Comparison of ENCODE assay signal across 10 cellular contexts in genomic region chr16:67844441-67844840, GRCh38. TPM values are rescaled to one million over a fixed set of nuclear protein-coding genes. Genes with fewer than 3 reads are reported as not detected.
A peak's percentile ranks its signal among the peaks of the same experiment; 100 is the strongest.
DNase-seq lines count a peak whose midpoint lies in the region; ATAC-seq and TF ChIP-seq lines count a peak whose summit lies in the region.
"Had no signal": no experiment of that assay in that cellular context is flagged by ENCODE, and none has a peak within 500 bp of the region (broad histone marks: within the 10 kb centered on the region; RNA-seq: fewer than 3 reads in every experiment).

No MANE protein-coding gene starts in this region.

- no peaks in the 10 kb centered on the region for H3K9me3 Mint-ChIP-seq in activated CD4-positive, alpha-beta memory T cell treated with anti-CD3 and anti-CD28 coated beads, Interleukin-2, amount 10 ng/mL, durations not matched to agents 7 days and 5 days
- no peaks in the 10 kb centered on the region for H3K9me3 Mint-ChIP-seq in stimulated activated naive B cell treated with anti-CD40 and anti-IgM and Interleukin-4, amounts not matched to agents 10 μg/mL and 1 μg/mL and 100 μg/mL, for 72 hours
- H3K9me3 Mint-ChIP-seq: dendritic cell treated with granulocyte-macrophage colony-stimulating factor and Interleukin-4, amounts not matched to agents 40 ng/mL and 50 ng/mL, for 4 days had no signal

- POLR2A ChIA-PET in activated CD4-positive, alpha-beta memory T cell treated with anti-CD3 and anti-CD28 coated beads, Interleukin-2, amount 10 ng/mL, durations not matched to agents 7 days and 5 days (lab: Charles Lee), result interaction anchor here (0.8 to 4.4 kb wide), 6 partner anchors 11 to 363 kb away, joined by 3 to 43 read pairs (median 4); partner anchors contain the start of genes ACD, ATP6V0D1, GFOD2 and PSMB10

- H3K36me3 ChIP-seq in left ventricle myocardium inferior (peaks cover 4% of the 10 kb centered on the region), upper lobe of right lung (no peaks in the 10 kb centered on the region)

- H3K27me3 Mint-ChIP-seq in activated CD4-positive, alpha-beta memory T cell treated with anti-CD3 and anti-CD28 coated beads, Interleukin-2, amount 10 ng/mL, durations not matched to agents 7 days and 5 days, result no peaks in the 10 kb centered on the region
- no peaks in the 10 kb centered on the region for H3K27me3 Mint-ChIP-seq in stimulated activated naive B cell treated with anti-CD40 and anti-IgM and Interleukin-4, amounts not matched to agents 10 μg/mL and 1 μg/mL and 100 μg/mL, for 72 hours
- H3K27me3 Mint-ChIP-seq: dendritic cell treated with granulocyte-macrophage colony-stimulating factor and Interleukin-4, amounts not matched to agents 40 ng/mL and 50 ng/mL, for 4 days had no signal

- peak; percentile 21 for TF ChIP-seq CTCF in left ventricle myocardium inferior (IDR thresholded peaks at IDR 0.05; ENCODE audit: borderline replicate concordance)
- TF ChIP-seq CTCF in upper lobe of right lung (IDR thresholded peaks at IDR 0.05), result no peak

- intact Hi-C loops in left ventricle myocardium inferior (cut with micrococcal nuclease) (no loop called here), Right ventricle myocardium superior (cut with DNase I) (no loop called here), upper lobe of right lung (cut with DNase I) (no loop called here)

- CTCF ChIA-PET in activated CD4-positive, alpha-beta memory T cell treated with anti-CD3 and anti-CD28 coated beads, Interleukin-2, amount 10 ng/mL, durations not matched to agents 7 days and 5 days (lab: Charles Lee), result interaction anchor here (0.9 to 4.1 kb wide), 13 partner anchors 11 to 283 kb away, joined by 3 to 22 read pairs (median 3); partner anchors contain the start of genes CARMIL2, CTCF, PSKH1 and RANBP10

- H3K27me3 ChIP-seq in left ventricle myocardium inferior (ENCODE audit: low read depth), result no peaks in the 10 kb centered on the region
- H3K27me3 ChIP-seq in upper lobe of right lung, result no peaks in the 10 kb centered on the region

- H3K4me3 Mint-ChIP-seq in activated CD4-positive, alpha-beta memory T cell treated with anti-CD3 and anti-CD28 coated beads, Interleukin-2, amount 10 ng/mL, durations not matched to agents 7 days and 5 days, result peak overlapping the region; percentile 94
- peak overlapping the region in 1 of 2 donors; percentile 43 for H3K4me3 Mint-ChIP-seq in stimulated activated naive B cell treated with anti-CD40 and anti-IgM and Interleukin-4, amounts not matched to agents 10 μg/mL and 1 μg/mL and 100 μg/mL, for 72 hours

- H3K4me3 ChIP-seq in left ventricle myocardium inferior (peak overlapping the region; percentile 82), upper lobe of right lung (peak overlapping the region; percentile 12)

- H3K36me3 Mint-ChIP-seq in activated CD4-positive, alpha-beta memory T cell treated with anti-CD3 and anti-CD28 coated beads, Interleukin-2, amount 10 ng/mL, durations not matched to agents 7 days and 5 days (ENCODE audit: low read depth), result peaks cover 16% of the 10 kb centered on the region
- H3K36me3 Mint-ChIP-seq in stimulated activated naive B cell treated with anti-CD40 and anti-IgM and Interleukin-4, amounts not matched to agents 10 μg/mL and 1 μg/mL and 100 μg/mL, for 72 hours, result peaks cover 3 to 8% of the 10 kb centered on the region in 2 donors

- H3K4me1 Mint-ChIP-seq in activated CD4-positive, alpha-beta memory T cell treated with anti-CD3 and anti-CD28 coated beads, Interleukin-2, amount 10 ng/mL, durations not matched to agents 7 days and 5 days, result peaks cover 53% of the 10 kb centered on the region
- H3K4me1 Mint-ChIP-seq in stimulated activated naive B cell treated with anti-CD40 and anti-IgM and Interleukin-4, amounts not matched to agents 10 μg/mL and 1 μg/mL and 100 μg/mL, for 72 hours, result peaks cover 35 to 54% of the 10 kb centered on the region in 2 donors

- ATAC-seq in Right ventricle myocardium superior (ENCODE audit: poor library complexity) (no peak), upper lobe of right lung (no peak), HG03139 (IDR thresholded peaks at IDR 0.05; ENCODE audit: unreplicated experiment) (no peak)
- no peak for ATAC-seq in stimulated activated naive B cell treated with anti-CD40 and anti-IgM and Interleukin-4, amounts not matched to agents 10 μg/mL and 1 μg/mL and 100 μg/mL, for 72 hours (replicated peaks)
- ATAC-seq: Right ventricle myocardium inferior had no signal

- H3K27ac Mint-ChIP-seq in activated CD4-positive, alpha-beta memory T cell treated with anti-CD3 and anti-CD28 coated beads, Interleukin-2, amount 10 ng/mL, durations not matched to agents 7 days and 5 days, result peak overlapping the region; percentile 98
- H3K27ac Mint-ChIP-seq in stimulated activated naive B cell treated with anti-CD40 and anti-IgM and Interleukin-4, amounts not matched to agents 10 μg/mL and 1 μg/mL and 100 μg/mL, for 72 hours, result no peak overlapping the region

- H3K4me1 ChIP-seq in left ventricle myocardium inferior (peaks cover 74% of the 10 kb centered on the region), upper lobe of right lung (peaks cover 45% of the 10 kb centered on the region)

- DNase-seq in left ventricle myocardium inferior (no peak), Right ventricle myocardium superior (no peak), glomerular visceral epithelial cell (ENCODE audit: extremely low spot score) (peak; percentile 42), upper lobe of right lung (no peak), NCI-H1048 (lab: John Stamatoyannopoulos, UW) (no peak)
- no peak for DNase-seq in activated CD4-positive, alpha-beta memory T cell treated with anti-CD3 and anti-CD28 coated beads, Interleukin-2, amount 10 ng/mL, durations not matched to agents 7 days and 5 days
- DNase-seq in stimulated activated naive B cell treated with anti-CD40 and anti-IgM and Interleukin-4, amounts not matched to agents 10 μg/mL and 1 μg/mL and 100 μg/mL, for 72 hours, result no peak

- H3K27ac ChIP-seq in left ventricle myocardium inferior (replicated peaks) (peak overlapping the region; percentile 99), upper lobe of right lung (no peak overlapping the region)

- H3K9me3 ChIP-seq in left ventricle myocardium inferior (replicated peaks) (no peaks in the 10 kb centered on the region), upper lobe of right lung (no peaks in the 10 kb centered on the region)

RNA-seq across cellular contexts. Expression of gene NUTF2, which starts 2.3 kb away (rescaled TPM):
- total RNA-seq in left ventricle myocardium inferior, result 73.6 TPM
- 76.7 TPM for total RNA-seq in Right ventricle myocardium superior
- total RNA-seq in activated CD4-positive, alpha-beta memory T cell treated with anti-CD3 and anti-CD28 coated beads, Interleukin-2, amount 10 ng/mL, durations not matched to agents 7 days and 5 days, result 100 to 1,000 TPM in 1 of 2 experiments, 10 to 100 TPM in 1; 96.4 to 101 TPM
- total RNA-seq in upper lobe of right lung, result 55.0 TPM

RNA-seq across cellular contexts. Expression of gene THAP11, which starts 2.3 kb away (rescaled TPM):
- total RNA-seq in left ventricle myocardium inferior, result 31.4 TPM
- 31.1 TPM for total RNA-seq in Right ventricle myocardium superior
- total RNA-seq in activated CD4-positive, alpha-beta memory T cell treated with anti-CD3 and anti-CD28 coated beads, Interleukin-2, amount 10 ng/mL, durations not matched to agents 7 days and 5 days, result 10 to 100 TPM; 40.6 to 42.3 TPM
- 25.1 TPM for total RNA-seq in upper lobe of right lung

RNA-seq across cellular contexts. Expression of gene CENPT, which starts 3.1 kb away (rescaled TPM):
- total RNA-seq in left ventricle myocardium inferior, result 20.2 TPM
- total RNA-seq in Right ventricle myocardium superior, result 20.6 TPM
- 10 to 100 TPM; 50.2 to 53.5 TPM for total RNA-seq in activated CD4-positive, alpha-beta memory T cell treated with anti-CD3 and anti-CD28 coated beads, Interleukin-2, amount 10 ng/mL, durations not matched to agents 7 days and 5 days
- 30.0 TPM for total RNA-seq in upper lobe of right lung

RNA-seq across cellular contexts. Expression of gene EDC4, which starts 28.4 kb away (rescaled TPM):
- 33.2 TPM for total RNA-seq in left ventricle myocardium inferior
- total RNA-seq in Right ventricle myocardium superior, result 30.6 TPM
- 10 to 100 TPM; 98.4 to 99.3 TPM for total RNA-seq in activated CD4-positive, alpha-beta memory T cell treated with anti-CD3 and anti-CD28 coated beads, Interleukin-2, amount 10 ng/mL, durations not matched to agents 7 days and 5 days
- total RNA-seq in upper lobe of right lung, result 48.8 TPM

RNA-seq across cellular contexts. Expression of gene TSNAXIP1, which starts 37.8 kb away (rescaled TPM):
- total RNA-seq in left ventricle myocardium inferior (0.49 TPM), Right ventricle myocardium superior (0.32 TPM), upper lobe of right lung (0.55 TPM)
- under 1 TPM; 0.20 to 0.25 TPM for total RNA-seq in activated CD4-positive, alpha-beta memory T cell treated with anti-CD3 and anti-CD28 coated beads, Interleukin-2, amount 10 ng/mL, durations not matched to agents 7 days and 5 days
